Comparison of ENCODE assay signal across 8 cellular contexts in the genomic region with DNA sequence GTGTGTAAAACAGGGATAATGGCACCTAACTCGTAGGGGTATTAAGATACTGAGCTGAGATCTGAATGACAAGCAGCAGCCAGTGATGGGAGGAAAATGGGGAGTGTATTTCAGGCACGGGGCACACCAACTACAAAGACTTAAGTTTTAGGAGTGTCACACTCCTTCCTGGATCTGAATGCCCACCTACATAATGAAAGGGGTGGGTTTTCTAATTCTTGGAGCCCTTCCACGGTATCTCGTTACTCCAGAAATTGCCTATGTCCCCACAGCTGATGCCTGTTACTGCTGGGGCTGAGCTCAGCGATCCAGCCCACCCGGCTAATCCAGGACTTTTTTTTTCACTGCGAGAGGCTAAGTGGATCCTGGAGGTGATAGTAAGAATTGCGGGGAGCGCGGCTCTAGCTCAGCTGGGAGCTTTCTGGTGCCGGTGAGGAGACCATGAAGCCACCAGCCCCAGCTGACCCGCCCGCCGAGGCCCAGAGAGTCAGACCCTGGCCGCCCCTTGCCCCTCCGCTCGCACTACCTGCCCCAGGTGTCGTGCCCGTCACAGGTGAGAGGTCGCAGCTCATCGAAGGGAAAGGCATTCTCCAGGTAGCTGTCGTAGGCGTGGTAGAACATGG. TPM values are rescaled to one million over a fixed set of nuclear protein-coding genes. Genes with fewer than 3 reads are reported as not detected.
A peak's percentile ranks its signal among the peaks of the same experiment; 100 is the strongest.
DNase-seq lines count a peak whose midpoint lies in the region; ATAC-seq and TF ChIP-seq lines count a peak whose summit lies in the region.

No MANE protein-coding gene starts in this region.

- H3K36me3 ChIP-seq in HUES48 (ENCODE audit: control insufficient read depth, insufficient read depth, low read length) (peaks cover 25% of the 10 kb centered on the region), neuronal stem cell (replicated peaks in 1 of 2; ENCODE audit: control insufficient read depth in 2 of 2, insufficient read depth in 2 of 2, low read length in 2 of 2) (peaks cover 0 to 2% of the 10 kb centered on the region in 2 donors)

- peak overlapping the region; percentile 82 for H2AK5ac ChIP-seq in neuronal stem cell (ENCODE audit: low read depth, low read length)

- intact Hi-C loops in activated B cell treated with CpG ODN at 0.5 μM for 24 hours (cut with micrococcal nuclease): loop anchor here (2.0 to 10.0 kb wide), 4 partner anchors 268 to 1334 kb away; a partner anchor contains a TSS

- peak overlapping the region; percentile 90 for H3K18ac ChIP-seq in neuronal stem cell (ENCODE audit: low read length)

- no peaks in the 10 kb centered on the region for H3K27me3 Mint-ChIP-seq in activated B cell treated with CpG ODN at 0.5 μM for 24 hours

- H3K27ac Mint-ChIP-seq in activated B cell treated with CpG ODN at 0.5 μM for 24 hours: peak overlapping the region; percentile 91

- no CpG with 5 or more reads among the region's 23 CpGs for WGBS in neuronal stem cell (ENCODE audit: extremely low coverage in 2 of 2, insufficient read length in 2 of 2, insufficient replicate concordance in 1 of 2), 2 donors

- H3K4me2 ChIP-seq in neuronal stem cell (ENCODE audit: insufficient read depth, low read length, poor library complexity, severe bottlenecking): peak overlapping the region; percentile 99

- no peaks in the 10 kb centered on the region for H3K79me1 ChIP-seq in neuronal stem cell (ENCODE audit: low read depth, low read length)

- peak overlapping the region; percentile 94 for H3K4me3 Mint-ChIP-seq in activated B cell treated with CpG ODN at 0.5 μM for 24 hours

- DNase-seq in SIG-M5 treated with dmso at 0.1 percent for 504 hours (lab: John Stamatoyannopoulos, UW; ENCODE audit: unreplicated experiment) (peak; percentile 19), SIG-M5 (lab: John Stamatoyannopoulos, UW) (no peak), activated B cell treated with CpG ODN at 0.5 μM for 24 hours (peak; percentile 22), fibroblast of mammary gland (ENCODE audit: low read depth) (peak; percentile 19), neuronal stem cell (ENCODE audit: low spot score) (no peak), activated gamma-delta T cell treated with Interleukin-2 at 50 U/mL for 16 hours (no peak), NCI-H1092 treated with DMSO at 0.1 percent for 48 hours (lab: John Stamatoyannopoulos, UW) (no peak)

- no peak overlapping the region for H3K14ac ChIP-seq in neuronal stem cell (ENCODE audit: low read length)

- H3K27ac ChIP-seq in HUES48 (ENCODE audit: low read depth, low read length) (peak overlapping the region; percentile 86), neuronal stem cell (replicated peaks; ENCODE audit: low read length) (no peak overlapping the region)

- no peak for ATAC-seq in activated B cell treated with CpG ODN at 0.5 μM for 24 hours (ENCODE audit: low read depth)

- no peak overlapping the region for H2BK120ac ChIP-seq in neuronal stem cell (ENCODE audit: low read depth, low read length)

- CTCF ChIA-PET in activated B cell treated with CpG ODN at 0.5 μM for 24 hours (lab: Charles Lee): interaction anchor here (1.1 to 4.6 kb wide), 4 partner anchors 16 to 301 kb away, joined by 4 to 23 read pairs (median 4); no protein-coding TSS in a partner anchor

- H2BK5ac ChIP-seq in neuronal stem cell (ENCODE audit: low read length): peak overlapping the region; percentile 67

- H3K4me1 ChIP-seq in HUES48 (ENCODE audit: control insufficient read depth, insufficient read depth, low read length): peaks cover 5% of the 10 kb centered on the region
- peaks cover 0 to 6% of the 10 kb centered on the region in 2 donors for H3K4me1 ChIP-seq in neuronal stem cell (ENCODE audit: control insufficient read depth in 2 of 2, insufficient read depth in 1 of 2, low read depth in 1 of 2, low read length in 2 of 2)

- H3K9me3 ChIP-seq in HUES48 (ENCODE audit: control insufficient read depth, insufficient read depth, low read length) (no peaks in the 10 kb centered on the region), neuronal stem cell (replicated peaks in 1 of 2; ENCODE audit: control insufficient read depth in 2 of 2, insufficient read depth in 1 of 2, low read depth in 1 of 2, low read length in 2 of 2) (no peaks in the 10 kb centered on the region)

- H3K4ac ChIP-seq in neuronal stem cell (ENCODE audit: low read length): no peak overlapping the region

- no peaks in the 10 kb centered on the region for H3K9me3 Mint-ChIP-seq in activated B cell treated with CpG ODN at 0.5 μM for 24 hours

- peak overlapping the region; percentile 94 for H3K23ac ChIP-seq in neuronal stem cell (ENCODE audit: low read depth, low read length, poor library complexity)

- H3K36me3 Mint-ChIP-seq in activated B cell treated with CpG ODN at 0.5 μM for 24 hours (ENCODE audit: low read depth): peaks cover 35% of the 10 kb centered on the region

- POLR2A ChIA-PET in activated B cell treated with CpG ODN at 0.5 μM for 24 hours (lab: Charles Lee): interaction anchor here (0.9 to 2.4 kb wide), 8 partner anchors 50 to 469 kb away, joined by 3 to 15 read pairs (median 5); a partner anchor contains a TSS

- no peak overlapping the region for H4K91ac ChIP-seq in neuronal stem cell (ENCODE audit: low read depth, low read length, poor library complexity)

- TF ChIP-seq CTCF in activated B cell treated with CpG ODN at 0.5 μM for 24 hours (IDR thresholded peaks at IDR 0.05): no peak
- no peak for TF ChIP-seq CTCF in fibroblast of mammary gland (conservative IDR thresholded peaks at IDR 0.05; ENCODE audit: control insufficient read depth, insufficient read depth, low read depth, low read length)

- H3K4me3 ChIP-seq in HUES48 (ENCODE audit: low read depth, low read length): peak overlapping the region; percentile 85
- H3K4me3 ChIP-seq in fibroblast of mammary gland (ENCODE audit: control insufficient read depth, low read depth, low read length): peak overlapping the region; percentile 96
- peak overlapping the region; percentile 71 to 89 for H3K4me3 ChIP-seq in neuronal stem cell (ENCODE audit: low read length in 2 of 2)

- peak overlapping the region; percentile 94 for H2AFZ ChIP-seq in neuronal stem cell (ENCODE audit: low read length)

- H2BK12ac ChIP-seq in neuronal stem cell (ENCODE audit: low read length): peak overlapping the region; percentile 76

- no peaks in the 10 kb centered on the region for H3K27me3 ChIP-seq in HUES48 (ENCODE audit: control insufficient read depth, insufficient read depth, low read length)
- H3K27me3 ChIP-seq in neuronal stem cell (ENCODE audit: control insufficient read depth in 3 of 3, insufficient read depth in 3 of 3, low read depth in 1 of 3, low read length in 3 of 3): no peaks in the 10 kb centered on the region

- peaks cover 51% of the 10 kb centered on the region for H3K4me1 Mint-ChIP-seq in activated B cell treated with CpG ODN at 0.5 μM for 24 hours

- H3K9ac ChIP-seq in HUES48 (ENCODE audit: low read depth, low read length) (peak overlapping the region; percentile 34), neuronal stem cell (ENCODE audit: low read depth, low read length, poor library complexity) (peak overlapping the region; percentile 94)

- H4K8ac ChIP-seq in neuronal stem cell (ENCODE audit: low read depth, low read length): no peak overlapping the region

- no peak overlapping the region for H2BK15ac ChIP-seq in neuronal stem cell (ENCODE audit: low read length)

RNA-seq across cellular contexts. Expression of a gene that starts 0.7 kb away (rescaled TPM):
- 23.0 and 24.4 TPM in 2 replicates for total RNA-seq in activated B cell treated with CpG ODN at 0.5 μM for 24 hours
- 11.0 TPM for polyA plus RNA-seq in neuronal stem cell (2013, experiment 1 of 2)
- 10.4 TPM for polyA plus RNA-seq in neuronal stem cell (2013, experiment 2 of 2)

RNA-seq across cellular contexts. Expression of a gene that starts 25.5 kb away (rescaled TPM):
- total RNA-seq in activated B cell treated with CpG ODN at 0.5 μM for 24 hours: 0.22 and 0.40 TPM in 2 replicates
- polyA plus RNA-seq in neuronal stem cell (2013, experiment 1 of 2): 2.6 TPM
- polyA plus RNA-seq in neuronal stem cell (2013, experiment 2 of 2): 2.7 TPM

RNA-seq across cellular contexts. Expression of a gene that starts 53.8 kb away (rescaled TPM):
- total RNA-seq in activated B cell treated with CpG ODN at 0.5 μM for 24 hours: 58.3 and 60.2 TPM in 2 replicates
- polyA plus RNA-seq in neuronal stem cell (2013, experiment 1 of 2): 44.5 TPM
- polyA plus RNA-seq in neuronal stem cell (2013, experiment 2 of 2): 44.4 TPM

Comparison
In these comparisons a context has a peak if more than half of its experiments do, and no peak if none do; other contexts are left out.
1. DNase-seq: peak in SIG-M5 treated with dmso at 0.1 percent for 504 hours (single experiment), activated B cell treated with CpG ODN at 0.5 μM for 24 hours (single experiment) and fibroblast of mammary gland (single experiment); none in SIG-M5 (single experiment), neuronal stem cell (single experiment), activated gamma-delta T cell treated with Interleukin-2 at 50 U/mL for 16 hours (single experiment) and NCI-H1092 treated with DMSO at 0.1 percent for 48 hours (single experiment).
2. Peak in every context shown above with its lines, with median percentiles within 50 percentile points of each other: H3K4me3 ChIP-seq.